In the genomic region with DNA sequence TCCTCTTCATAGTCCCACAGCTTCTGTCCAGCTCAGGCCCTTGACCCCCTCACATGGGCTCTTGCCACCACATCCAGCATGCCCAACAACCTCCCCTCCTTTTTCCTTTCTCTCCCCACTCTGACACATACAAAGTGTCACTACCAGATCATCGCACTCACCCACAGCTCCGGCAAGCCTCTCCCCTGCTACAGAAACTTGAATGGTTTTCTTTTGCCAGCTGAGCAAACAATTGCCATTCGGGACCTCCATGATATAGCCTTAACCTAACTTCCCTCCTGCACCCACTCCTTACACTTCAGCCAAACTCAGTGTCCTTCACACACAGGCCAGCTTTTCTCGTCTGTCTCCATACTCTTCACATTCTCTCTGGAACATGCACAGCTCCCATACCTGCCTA, we compare ENCODE assay signal across 1 cellular context.
TF ChIP-seq lines count a peak whose summit lies in the region.

No MANE protein-coding gene starts in this region.

TF ChIP-seq in HepG2, 621 proteins besides CTCF, POLR2A, EP300 and RAD21 (continued from another document):
- TF ChIP-seq, protein P1, sequence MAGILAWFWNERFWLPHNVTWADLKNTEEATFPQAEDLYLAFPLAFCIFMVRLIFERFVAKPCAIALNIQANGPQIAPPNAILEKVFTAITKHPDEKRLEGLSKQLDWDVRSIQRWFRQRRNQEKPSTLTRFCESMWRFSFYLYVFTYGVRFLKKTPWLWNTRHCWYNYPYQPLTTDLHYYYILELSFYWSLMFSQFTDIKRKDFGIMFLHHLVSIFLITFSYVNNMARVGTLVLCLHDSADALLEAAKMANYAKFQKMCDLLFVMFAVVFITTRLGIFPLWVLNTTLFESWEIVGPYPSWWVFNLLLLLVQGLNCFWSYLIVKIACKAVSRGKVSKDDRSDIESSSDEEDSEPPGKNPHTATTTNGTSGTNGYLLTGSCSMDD (CRISPR knock-in tag; IDR thresholded peaks at IDR 0.05), result no peak
